8 cellular contexts compared by ENCODE assay signal in the genomic region with DNA sequence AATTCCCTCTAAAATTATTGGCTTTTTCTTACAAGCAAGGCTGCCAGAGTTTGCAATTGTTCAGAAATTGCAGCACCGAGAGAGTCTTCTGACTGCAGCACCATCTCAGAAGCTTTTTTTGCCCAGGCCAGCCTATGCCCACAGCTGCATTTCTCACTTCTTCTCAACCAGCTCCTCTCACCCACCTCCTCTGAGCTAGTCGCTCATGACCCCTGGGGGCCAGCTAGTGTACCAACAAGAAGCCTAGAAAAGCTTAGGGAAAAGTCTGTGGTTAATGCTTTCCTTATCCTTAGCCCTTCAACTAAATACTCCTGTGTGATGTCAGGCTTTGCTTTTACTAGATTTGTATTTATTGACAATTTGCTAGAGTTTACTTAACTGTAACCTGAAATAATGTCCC.
DNase-seq lines count a peak whose midpoint lies in the region; ATAC-seq, FAIRE-seq and TF ChIP-seq lines count a peak whose summit lies in the region.

No MANE protein-coding gene starts in this region.

- no peak for TF ChIP-seq POLR2A in transverse colon (IDR thresholded peaks at IDR 0.05)

- 1 to 2% methylated on average over 2 of the region's 2 CpGs for WGBS in aorta, 2 donors
- 0 to 28% methylated on average over 1 to 2 of the region's 2 CpGs for WGBS in transverse colon (ENCODE audit: low coverage in 1 of 2), 2 donors

- FAIRE-seq in D721Med (lab: Jason Lieb, UNC) = no peak

- in situ Hi-C loops in transverse colon (cut with MboI; ENCODE audit: low pct_ligation_motif_present in 1 of 4, low pct_unique_long_range_greater_than_20kb in 1 of 4, low sequenced_read_pairs in 3 of 4) = loop anchor here in 1 of 4 donors (25.0 kb wide), 1 partner anchor 806 kb away; no protein-coding TSS in a partner anchor

- TF ChIP-seq CTCF in D721Med (IDR thresholded peaks at IDR 0.05; ENCODE audit: insufficient read depth, missing control alignments) (peak; percentile 82), transverse colon (IDR thresholded peaks at IDR 0.05) (peak in 1 of 5 experiments; percentile 12)

- H3K27me3 ChIP-seq in aorta (ENCODE audit: control insufficient read depth in 1 of 2, insufficient read depth in 2 of 2, low read length in 1 of 2) (no peaks in the 10 kb centered on the region), transverse colon (no peaks in the 10 kb centered on the region)

- H3K4me1 ChIP-seq in aorta (ENCODE audit: control insufficient read depth in 1 of 2, insufficient read depth in 2 of 2, low read length in 2 of 2) (no peaks in the 10 kb centered on the region), transverse colon (no peaks in the 10 kb centered on the region)

- ATAC-seq in GM19468 (IDR thresholded peaks at IDR 0.05; ENCODE audit: extremely low read depth, unreplicated experiment) = peak; percentile 69
- ATAC-seq in aorta (ENCODE audit: low FRiP score) = peak; percentile 70
- no peak for ATAC-seq in HG03521 (IDR thresholded peaks at IDR 0.05; ENCODE audit: unreplicated experiment)

- TF ChIP-seq EP300 in transverse colon (IDR thresholded peaks at IDR 0.05; ENCODE audit: low read depth) = no peak

- H3K9me3 ChIP-seq in aorta (ENCODE audit: control insufficient read depth, low read length) (no peaks in the 10 kb centered on the region), transverse colon (no peaks in the 10 kb centered on the region)

- DNase-seq in D721Med (ENCODE audit: insufficient read length, low spot score) (peak; percentile 23), NCI-H1092 (lab: John Stamatoyannopoulos, UW) (peak; percentile 31), amniotic epithelial cell (ENCODE audit: low read depth) (peak; percentile 91), iPS-NIHi7 (ENCODE audit: extremely low spot score) (peak; percentile 86), aorta (peak; percentile 77 to 85), transverse colon (no peak)

- H3K27ac ChIP-seq in aorta (ENCODE audit: low read depth in 1 of 2, low read length in 2 of 2) (no peak overlapping the region), transverse colon (no peak overlapping the region)

- no peak overlapping the region for H3K4me3 ChIP-seq in aorta (ENCODE audit: low read length in 2 of 2)
- no peak overlapping the region for H3K4me3 ChIP-seq in transverse colon

- no peaks in the 10 kb centered on the region for H3K36me3 ChIP-seq in aorta (ENCODE audit: control insufficient read depth in 1 of 2, insufficient read depth in 2 of 2, low read length in 1 of 2)
- no peaks in the 10 kb centered on the region for H3K36me3 ChIP-seq in transverse colon

- intact Hi-C loops in aorta (cut with DNase I) (loop anchor here (5.0 to 10.0 kb wide), 4 partner anchors 308 to 801 kb away; no protein-coding TSS in a partner anchor), transverse colon (cut with DNase I; ENCODE audit: low total_unique reads) (no loop called here)
